ENCODE assay signal across 15 cellular contexts in genomic region chr2:127061377-127062273, GRCh38.
DNase-seq lines count a peak whose midpoint lies in the region; ATAC-seq, FAIRE-seq and TF ChIP-seq lines count a peak whose summit lies in the region.
"Had no signal": no experiment of that assay in that cellular context is flagged by ENCODE, and none has a peak within 500 bp of the region (broad histone marks: within the 10 kb centered on the region; RNA-seq: fewer than 3 reads in every experiment).

No MANE protein-coding gene starts in this region.

- no peak for DNase-seq in activated naive CD4-positive, alpha-beta T cell treated with anti-CD3 and anti-CD28 coated beads, Interleukin-2, amount 50 U/mL, for 16 hours
- DNase-seq in amniotic epithelial cell (ENCODE audit: low read depth), result peak; percentile 13
- peak; percentile 59 for DNase-seq in left kidney (ENCODE audit: low read depth, low spot score)
- no peak for DNase-seq in stimulated activated naive B cell treated with anti-CD40 and anti-IgM and Interleukin-4, amounts not matched to agents 10 μg/mL and 1 μg/mL and 100 μg/mL, for 72 hours
- no peak for DNase-seq in head of caudate nucleus
- DNase-seq in H54 (ENCODE audit: insufficient read length, low spot score), result no peak
- DNase-seq in NCI-H446 treated with DMSO at 0.1 percent for 48 hours (lab: John Stamatoyannopoulos, UW), result no peak
- DNase-seq: cerebellar nuclear complex, COR-L47, NCI-H524, nephron progenitor cell had no signal

- TF ChIP-seq POLR2A in H54 (IDR thresholded peaks at IDR 0.05; ENCODE audit: low read depth, low read length), result no peak

- peak overlapping the region; percentile 85 for H3K27ac Mint-ChIP-seq in activated naive CD4-positive, alpha-beta T cell treated with anti-CD3 and anti-CD28 coated beads, Interleukin-2, amount 50 U/mL, for 24 hours
- H3K27ac Mint-ChIP-seq in stimulated activated naive B cell treated with anti-CD40 and anti-IgM and Interleukin-4, amounts not matched to agents 10 μg/mL and 1 μg/mL and 100 μg/mL, for 72 hours, result peak overlapping the region; percentile 71
- H3K27ac Mint-ChIP-seq: activated naive CD8-positive, alpha-beta T cell; nephron progenitor cell had no signal

- ATAC-seq in stimulated activated naive B cell treated with anti-CD40 and anti-IgM and Interleukin-4, amounts not matched to agents 10 μg/mL and 1 μg/mL and 100 μg/mL, for 72 hours (replicated peaks), result no peak

- peaks cover 2% of the 10 kb centered on the region for H3K36me3 Mint-ChIP-seq in activated naive CD4-positive, alpha-beta T cell treated with anti-CD3 and anti-CD28 coated beads, Interleukin-2, amount 50 U/mL, for 24 hours
- H3K36me3 Mint-ChIP-seq in stimulated activated naive B cell treated with anti-CD40 and anti-IgM and Interleukin-4, amounts not matched to agents 10 μg/mL and 1 μg/mL and 100 μg/mL, for 72 hours, result peaks cover 38 to 46% of the 10 kb centered on the region in 2 donors
- H3K36me3 Mint-ChIP-seq: activated naive CD8-positive, alpha-beta T cell had no signal

- intact Hi-C loops in head of caudate nucleus (cut with DNase I), result loop anchor here (10.0 kb wide), 1 partner anchor 323 kb away; the partner anchor contains the start of gene MAP3K2

- H3K27me3 Mint-ChIP-seq in activated naive CD4-positive, alpha-beta T cell treated with anti-CD3 and anti-CD28 coated beads, Interleukin-2, amount 50 U/mL, for 24 hours, result no peaks in the 10 kb centered on the region
- no peaks in the 10 kb centered on the region for H3K27me3 Mint-ChIP-seq in stimulated activated naive B cell treated with anti-CD40 and anti-IgM and Interleukin-4, amounts not matched to agents 10 μg/mL and 1 μg/mL and 100 μg/mL, for 72 hours
- H3K27me3 Mint-ChIP-seq: activated naive CD8-positive, alpha-beta T cell; IgD-negative memory B cell had no signal

- no peaks in the 10 kb centered on the region for H3K9me3 Mint-ChIP-seq in activated naive CD4-positive, alpha-beta T cell treated with anti-CD3 and anti-CD28 coated beads, Interleukin-2, amount 50 U/mL, for 24 hours
- no peaks in the 10 kb centered on the region for H3K9me3 Mint-ChIP-seq in stimulated activated naive B cell treated with anti-CD40 and anti-IgM and Interleukin-4, amounts not matched to agents 10 μg/mL and 1 μg/mL and 100 μg/mL, for 72 hours
- H3K9me3 Mint-ChIP-seq: IgD-negative memory B cell, nephron progenitor cell had no signal

- peaks cover 4% of the 10 kb centered on the region for H3K4me1 Mint-ChIP-seq in activated naive CD4-positive, alpha-beta T cell treated with anti-CD3 and anti-CD28 coated beads, Interleukin-2, amount 50 U/mL, for 24 hours
- H3K4me1 Mint-ChIP-seq in stimulated activated naive B cell treated with anti-CD40 and anti-IgM and Interleukin-4, amounts not matched to agents 10 μg/mL and 1 μg/mL and 100 μg/mL, for 72 hours, result peaks cover 12 to 22% of the 10 kb centered on the region in 2 donors
- H3K4me1 Mint-ChIP-seq: IgD-negative memory B cell had no signal

- FAIRE-seq in H54 (lab: Jason Lieb, UNC), result no peak
- FAIRE-seq: A204.1 had no signal

- no peak overlapping the region for H3K4me3 Mint-ChIP-seq in activated naive CD4-positive, alpha-beta T cell treated with anti-CD3 and anti-CD28 coated beads, Interleukin-2, amount 50 U/mL, for 24 hours
- H3K4me3 Mint-ChIP-seq in stimulated activated naive B cell treated with anti-CD40 and anti-IgM and Interleukin-4, amounts not matched to agents 10 μg/mL and 1 μg/mL and 100 μg/mL, for 72 hours, result no peak overlapping the region
- H3K4me3 Mint-ChIP-seq: activated naive CD8-positive, alpha-beta T cell; IgD-negative memory B cell; nephron progenitor cell had no signal

Comparison
In these comparisons a context has a peak if more than half of its experiments do, and no peak if none do; other contexts are left out.
1. DNase-seq: peak in amniotic epithelial cell (single experiment) and left kidney (single experiment); none in activated naive CD4-positive, alpha-beta T cell treated with anti-CD3 and anti-CD28 coated beads, Interleukin-2, amount 50 U/mL, for 16 hours (single experiment), stimulated activated naive B cell treated with anti-CD40 and anti-IgM and Interleukin-4, amounts not matched to agents 10 μg/mL and 1 μg/mL and 100 μg/mL, for 72 hours (single experiment), head of caudate nucleus (0 of 42), H54 (single experiment) and NCI-H446 treated with DMSO at 0.1 percent for 48 hours (single experiment).